Comparison of ENCODE assay signal across 1 cellular context in genomic region chr16:81601008-81601428, GRCh38.
TF ChIP-seq lines count a peak whose summit lies in the region.

No MANE protein-coding gene starts in this region.

TF ChIP-seq in GM23338, 12 proteins besides CTCF, POLR2A, EP300 and RAD21 (continued from another document):
- no peak for TF ChIP-seq ZNF462 (CRISPR knock-in tag; IDR thresholded peaks at IDR 0.05)
TF ChIP-seq in GM23338: peak in this region for 0.
